In genomic region chr7:131425992-131426391, GRCh38 we compare ENCODE assay signal across 20 cellular contexts.
DNase-seq lines count a peak whose midpoint lies in the region; ATAC-seq, FAIRE-seq and TF ChIP-seq lines count a peak whose summit lies in the region.
"Had no signal": no experiment of that assay in that cellular context is flagged by ENCODE, and none has a peak within 500 bp of the region (broad histone marks: within the 10 kb centered on the region; RNA-seq: fewer than 3 reads in every experiment).

No MANE protein-coding gene starts in this region.

- H3K9me3 ChIP-seq in testis (no peaks in the 10 kb centered on the region), MG63 (no peaks in the 10 kb centered on the region)
- H3K9me3 ChIP-seq: stomach had no signal

- no peak for TF ChIP-seq POLR2A in testis (IDR thresholded peaks at IDR 0.05)

- FAIRE-seq in D721Med (lab: Jason Lieb, UNC) = no peak
- FAIRE-seq: GM12878, TTC549 had no signal

- H3K27me3 ChIP-seq in testis = no peaks in the 10 kb centered on the region
- no peaks in the 10 kb centered on the region for H3K27me3 ChIP-seq in MG63
- H3K27me3 ChIP-seq: stomach had no signal

- H3K4me1 ChIP-seq in testis = peaks cover 30% of the 10 kb centered on the region

- 36 to 39% methylated on average over 3 of the region's 3 CpGs for WGBS in testis, 2 donors

- TF ChIP-seq CTCF in testis (IDR thresholded peaks at IDR 0.05) (no peak), D721Med (IDR thresholded peaks at IDR 0.05; ENCODE audit: insufficient read depth, missing control alignments) (no peak)

- intact Hi-C loops in testis (cut with DNase I; ENCODE audit: low total_unique reads) = no loop called here

- H3K27ac ChIP-seq in cingulate gyrus (ENCODE audit: low read depth, low read length) (peak overlapping the region; percentile 91), testis (peak overlapping the region; percentile 64 to 73)

- DNase-seq in NCI-H69 (lab: John Stamatoyannopoulos, UW) (peak; percentile 46), left lobe of liver (ENCODE audit: low spot score) (no peak), testis (no peak), NCI-H146 treated with DMSO at 0.1 percent for 48 hours (lab: John Stamatoyannopoulos, UW; ENCODE audit: unreplicated experiment) (no peak), MG63 (no peak), D721Med (ENCODE audit: insufficient read length, low spot score) (no peak)
- DNase-seq: activated CD4-positive, alpha-beta T cell treated with anti-CD3 and anti-CD28 coated beads for 48 hours; activated CD8-positive, alpha-beta memory T cell treated with anti-CD3 and anti-CD28 coated beads, Interleukin-2, amount 50 U/mL, for 4 hours; activated gamma-delta T cell; amniotic stem cell; Calu3; GF-D8; Kasumi-1; left colon; NCI-H1092 treated with DMSO at 0.1 percent for 48 hours; stimulated activated CD4-positive, alpha-beta T cell treated with anti-CD3 and anti-CD28 coated beads, Interleukin-2, amount 100 ng/mL, for 24 hours; stomach had no signal

- peak; percentile 44 for ATAC-seq in left lobe of liver
- ATAC-seq: GM12878, left colon had no signal

- H3K4me3 ChIP-seq in testis = no peak overlapping the region
- no peak overlapping the region for H3K4me3 ChIP-seq in MG63
- H3K4me3 ChIP-seq: GM12878, stomach had no signal

- H3K36me3 ChIP-seq in testis (ENCODE audit: low read depth, missing control alignments) (no peaks in the 10 kb centered on the region), MG63 (peaks cover 3% of the 10 kb centered on the region; the same call in 1 of the 2 replicates)
